Comparison of ENCODE assay signal across 18 cellular contexts in genomic region chr7:129642871-129643515, GRCh38. TPM values are rescaled to one million over a fixed set of nuclear protein-coding genes. Genes with fewer than 3 reads are reported as not detected.
DNase-seq lines count a peak whose midpoint lies in the region; ATAC-seq lines count a peak whose summit lies in the region.
"Had no signal": no experiment of that assay in that cellular context is flagged by ENCODE, and none has a peak within 500 bp of the region (broad histone marks: within the 10 kb centered on the region; RNA-seq: fewer than 3 reads in every experiment).

No MANE protein-coding gene starts in this region.

- peak overlapping the region; percentile 40 for H3K27ac ChIP-seq in ectodermal cell (ENCODE audit: insufficient read depth, low read depth, low read length, poor library complexity, severe bottlenecking)
- H3K27ac ChIP-seq: breast epithelium, prostate gland, suprapubic skin, vagina had no signal

- H3K36me3 ChIP-seq in ectodermal cell (ENCODE audit: control insufficient read depth, insufficient read depth, low read length) = no peaks in the 10 kb centered on the region
- H3K36me3 ChIP-seq: breast epithelium, left ventricle myocardium inferior, prostate gland, suprapubic skin, vagina had no signal

- H3K4me1 ChIP-seq in ectodermal cell (ENCODE audit: control insufficient read depth, insufficient read depth, low read length) = peaks cover 24% of the 10 kb centered on the region
- H3K4me1 ChIP-seq: breast epithelium, prostate gland, suprapubic skin, vagina had no signal

- 19 to 64% methylated on average over 2 to 4 of the region's 4 CpGs for WGBS in ectodermal cell, 2 experiments

- no peaks in the 10 kb centered on the region for H3K27me3 ChIP-seq in ectodermal cell (ENCODE audit: control insufficient read depth, insufficient read depth, low read length, poor library complexity, severe bottlenecking)
- H3K27me3 ChIP-seq: breast epithelium, suprapubic skin, vagina had no signal

- DNase-seq in Ammon's horn (ENCODE audit: low spot score) (peak; percentile 67), NCI-H1092 treated with DMSO at 0.1 percent for 48 hours (lab: John Stamatoyannopoulos, UW) (peak; percentile 63), pons (ENCODE audit: low spot score) (peak; percentile 83), NCI-H2029 (lab: John Stamatoyannopoulos, UW) (no peak), NCI-H524 (lab: John Stamatoyannopoulos, UW) (no peak)
- DNase-seq in activated CD4-positive, alpha-beta T cell treated with anti-CD3 and anti-CD28 coated beads for 1 hour = no peak
- DNase-seq: activated naive CD8-positive, alpha-beta T cell treated with anti-CD3 and anti-CD28 coated beads for 36 hours; CD4-positive, alpha-beta memory T cell; DMS79; KBM-7; left ventricle myocardium inferior; T1000 had no signal

- no peaks in the 10 kb centered on the region for H3K9me3 ChIP-seq in ectodermal cell (ENCODE audit: control insufficient read depth, low read length)
- H3K9me3 ChIP-seq: breast epithelium, left ventricle myocardium inferior, prostate gland, suprapubic skin, vagina had no signal

- no peak for ATAC-seq in GM21515 (IDR thresholded peaks at IDR 0.05; ENCODE audit: unreplicated experiment)

- H3K4me3 ChIP-seq in ectodermal cell (ENCODE audit: insufficient read depth, low read depth, low read length) = no peak overlapping the region
- H3K4me3 ChIP-seq: breast epithelium, prostate gland, suprapubic skin, vagina had no signal

RNA-seq across cellular contexts. Expression of gene NRF1, which starts 31.5 kb away (rescaled TPM):
- 22.1 TPM for polyA plus RNA-seq in ectodermal cell (2013, experiment 1 of 4)
- polyA plus RNA-seq in ectodermal cell (2013, experiment 2 of 4) = 22.6 TPM
- polyA plus RNA-seq in ectodermal cell (2013, experiment 3 of 4) = 18.7 TPM
- 18.7 TPM for polyA plus RNA-seq in ectodermal cell (2013, experiment 4 of 4)

Comparison
In these comparisons a context has a peak if more than half of its experiments do, and no peak if none do; other contexts are left out.
1. DNase-seq: peak in Ammon's horn (single experiment), NCI-H1092 treated with DMSO at 0.1 percent for 48 hours (single experiment) and pons (single experiment); none in NCI-H2029 (single experiment), activated CD4-positive, alpha-beta T cell treated with anti-CD3 and anti-CD28 coated beads for 1 hour (single experiment) and NCI-H524 (0 of 2).